Comparison of ENCODE assay signal across 8 cellular contexts in genomic region chr3:139677341-139678155, GRCh38. TPM values are rescaled to one million over a fixed set of nuclear protein-coding genes. Genes with fewer than 3 reads are reported as not detected.
DNase-seq lines count a peak whose midpoint lies in the region; ATAC-seq, FAIRE-seq and TF ChIP-seq lines count a peak whose summit lies in the region.

Gene NMNAT3 (minus strand): TSS chr3:139677972. CDS start chr3:139627724, 50,248 bp downstream.

- H4K20me1 ChIP-seq in Karpas-422 (ENCODE audit: insufficient read depth, low read depth, low read length) = no peaks in the 10 kb centered on the region

- no peak for TF ChIP-seq POLR2A in breast epithelium (IDR thresholded peaks at IDR 0.05)

- intact Hi-C loops in breast epithelium (cut with DNase I; ENCODE audit: low total_unique reads) = no loop called here

- no peaks in the 10 kb centered on the region for H3K79me2 ChIP-seq in Karpas-422 (ENCODE audit: low read length)

- H3K27me3 ChIP-seq in breast epithelium = peaks cover 0 to 3% of the 10 kb centered on the region in 2 donors
- peaks cover 0 to 2% of the 10 kb centered on the region in 2 donors for H3K27me3 ChIP-seq in small intestine (ENCODE audit: control insufficient read depth in 2 of 2, insufficient read depth in 2 of 2, low read length in 2 of 2)
- no peaks in the 10 kb centered on the region for H3K27me3 ChIP-seq in Karpas-422 (ENCODE audit: low read length)

- TF ChIP-seq CTCF in GM10248 (IDR thresholded peaks at IDR 0.05; ENCODE audit: control extremely low read depth, extremely low read depth, low read depth, missing control alignments) (no peak), VCaP (conservative IDR thresholded peaks at IDR 0.05) (peak; percentile 11; the same call in 1 of the 2 replicates), breast epithelium (IDR thresholded peaks at IDR 0.05) (no peak)

- H3K9ac ChIP-seq in Karpas-422 (ENCODE audit: low read length) = no peak within 1 kb of the TSS

- H3K36me3 ChIP-seq in breast epithelium (no peaks in the 10 kb centered on the region), small intestine (ENCODE audit: control insufficient read depth in 2 of 2, insufficient read depth in 2 of 2, low read length in 2 of 2) (no peaks in the 10 kb centered on the region), Karpas-422 (ENCODE audit: insufficient read depth, low read length) (no peaks in the 10 kb centered on the region)

- H3K4me2 ChIP-seq in Karpas-422 (ENCODE audit: low read depth, low read length, poor library complexity, severe bottlenecking) = no peak within 1 kb of the TSS

- peak; percentile 89 for DNase-seq in GM10248 (ENCODE audit: extremely low spot score)
- peak; percentile 45 for DNase-seq in NCI-H128 (lab: John Stamatoyannopoulos, UW; ENCODE audit: unreplicated experiment)
- peak; percentile 69 to 76 for DNase-seq in breast epithelium (ENCODE audit: low spot score in 2 of 2)
- DNase-seq in iPS-NIHi7 (ENCODE audit: extremely low spot score) = peak; percentile 94
- peak; percentile 96 for DNase-seq in small intestine
- no peak for DNase-seq in Karpas-422

- no peaks in the 10 kb centered on the region for H3K4me1 ChIP-seq in breast epithelium
- H3K4me1 ChIP-seq in small intestine (ENCODE audit: control insufficient read depth in 2 of 2, insufficient read depth in 1 of 2, low read depth in 1 of 2, low read length in 1 of 2) = no peaks in the 10 kb centered on the region
- H3K4me1 ChIP-seq in Karpas-422 (ENCODE audit: low read length) = no peaks in the 10 kb centered on the region

- H3K27ac ChIP-seq in VCaP (peak within 1 kb of the TSS; percentile 46; the same call in 1 of the 2 replicates), breast epithelium (peak within 1 kb of the TSS; percentile 79 to 83), small intestine (ENCODE audit: low read depth in 1 of 2, low read length in 1 of 2) (peak within 1 kb of the TSS; percentile 37 to 81), Karpas-422 (ENCODE audit: low read length) (no peak within 1 kb of the TSS)

- H2AFZ ChIP-seq in Karpas-422 (ENCODE audit: low read length) = no peak within 1 kb of the TSS

- WGBS in small intestine, 3 donors = 1% methylated on average over 65 to 67 of the region's 67 CpGs

- CTCF ChIA-PET in GM10248 (lab: Yijun Ruan, JAX) = no interaction called here

- no peaks in the 10 kb centered on the region for H3K9me2 ChIP-seq in Karpas-422 (replicated peaks; ENCODE audit: insufficient read depth, low read length)

- POLR2A ChIA-PET in GM10248 (lab: Yijun Ruan, JAX) = no interaction called here

- ATAC-seq in HG02610 (IDR thresholded peaks at IDR 0.05; ENCODE audit: unreplicated experiment) = peak; percentile 96

- H3K4me3 ChIP-seq in breast epithelium (peak within 1 kb of the TSS; percentile 72 to 93 (median 85)), small intestine (ENCODE audit: low read depth in 1 of 2, low read length in 2 of 2) (peak within 1 kb of the TSS; percentile 44 to 87), Karpas-422 (ENCODE audit: low read length) (no peak within 1 kb of the TSS)

- FAIRE-seq in small intestine (lab: Jason Lieb, UNC) = no peak

- no peaks in the 10 kb centered on the region for H3K9me3 ChIP-seq in breast epithelium
- no peaks in the 10 kb centered on the region for H3K9me3 ChIP-seq in small intestine (ENCODE audit: control insufficient read depth, low read depth)
- no peaks in the 10 kb centered on the region for H3K9me3 ChIP-seq in Karpas-422 (ENCODE audit: low read length)

RNA-seq across cellular contexts. Expression of gene NMNAT3, which starts in this region (rescaled TPM):
- 10 to 100 TPM in 1 of 3 donors, 1 to 10 TPM in 2; 6.6 to 17.3 (median 9.2) TPM for total RNA-seq in breast epithelium
- polyA plus RNA-seq in small intestine = 1 to 10 TPM; 2.5 to 9.9 (median 5.1) TPM
- total RNA-seq in Karpas-422 (2014; rRNA removed; shearing (Covaris generic); ENCODE audit: low replicate concordance) = not detected in 2 replicates
